Comparison of ENCODE assay signal across 9 cellular contexts in the genomic region with DNA sequence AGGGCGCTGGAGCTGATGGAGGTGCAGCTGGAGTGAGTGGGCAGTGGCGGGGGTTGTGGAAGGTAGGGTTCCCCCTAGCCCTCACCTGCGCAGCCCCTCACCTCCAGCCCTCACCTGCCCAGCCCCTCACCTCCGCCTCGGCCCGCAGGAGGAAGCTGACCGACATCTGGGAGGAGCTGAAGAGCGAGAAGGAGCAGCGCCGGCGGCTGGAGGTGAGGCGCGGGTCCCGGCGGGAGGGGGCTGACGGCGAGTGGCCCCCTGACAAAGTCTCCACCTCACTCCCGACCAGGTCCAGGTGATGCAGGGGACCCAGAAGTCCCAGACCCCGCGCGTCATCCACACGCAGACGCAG. TPM values are rescaled to one million over a fixed set of nuclear protein-coding genes. Genes with fewer than 3 reads are reported as not detected.
DNase-seq lines count a peak whose midpoint lies in the region; ATAC-seq and TF ChIP-seq lines count a peak whose summit lies in the region.
"Had no signal": no experiment of that assay in that cellular context is flagged by ENCODE, and none has a peak within 500 bp of the region (broad histone marks: within the 10 kb centered on the region; RNA-seq: fewer than 3 reads in every experiment).

No MANE protein-coding gene starts in this region.

- ATAC-seq in right cardiac atrium (no peak), GM21381 (IDR thresholded peaks at IDR 0.05; ENCODE audit: unreplicated experiment) (no peak)

- no TSS peak for BruUV-seq in Caco-2 (replicated peaks; lab: Mats Ljungman, UMichigan)

- H3K4me1 Mint-ChIP-seq in Caco-2 (ENCODE audit: low read depth, unreplicated experiment) = no peaks in the 10 kb centered on the region
- peaks cover 21% of the 10 kb centered on the region for H3K4me1 Mint-ChIP-seq in activated CD4-positive, alpha-beta memory T cell treated with anti-CD3 and anti-CD28 coated beads for 36 hours (ENCODE audit: low read depth)

- H3K4me1 ChIP-seq in Caco-2 (peaks cover 6% of the 10 kb centered on the region; the same call in 1 of the 2 replicates), right cardiac atrium (ENCODE audit: control insufficient read depth, insufficient read depth, low read length) (peaks cover 2% of the 10 kb centered on the region), sigmoid colon (peaks cover 0 to 39% (median 33%) of the 10 kb centered on the region in 4 donors)

- DNase-seq in Caco-2 (no peak), right cardiac atrium (no peak), sigmoid colon (no peak), cerebellum (ENCODE audit: low spot score) (no peak), NCI-H1436 treated with DMSO at 0.1 percent for 48 hours (lab: John Stamatoyannopoulos, UW) (no peak), DMS114 treated with DMSO at 0.1 percent for 48 hours (lab: John Stamatoyannopoulos, UW; ENCODE audit: unreplicated experiment) (no peak)
- no peak for DNase-seq in activated CD4-positive, alpha-beta memory T cell treated with anti-CD3 and anti-CD28 coated beads for 36 hours
- DNase-seq: NCI-H187 treated with DMSO at 0.1 percent for 48 hours had no signal

- no peaks in the 10 kb centered on the region for H3K27me3 ChIP-seq in Caco-2 (replicated peaks; ENCODE audit: control insufficient read depth, insufficient read depth, low read length)
- no peaks in the 10 kb centered on the region for H3K27me3 ChIP-seq in right cardiac atrium (ENCODE audit: control insufficient read depth, insufficient read depth)
- no peaks in the 10 kb centered on the region for H3K27me3 ChIP-seq in sigmoid colon

- H3K9me3 Mint-ChIP-seq in Caco-2 (ENCODE audit: unreplicated experiment) = no peaks in the 10 kb centered on the region
- H3K9me3 Mint-ChIP-seq in activated CD4-positive, alpha-beta memory T cell treated with anti-CD3 and anti-CD28 coated beads for 36 hours = no peaks in the 10 kb centered on the region

- peak overlapping the region; percentile 30 for H3K4me3 Mint-ChIP-seq in Caco-2 (ENCODE audit: unreplicated experiment)
- peak overlapping the region; percentile 30 for H3K4me3 Mint-ChIP-seq in activated CD4-positive, alpha-beta memory T cell treated with anti-CD3 and anti-CD28 coated beads for 36 hours

- H3K27me3 Mint-ChIP-seq in Caco-2 (ENCODE audit: insufficient read depth, unreplicated experiment) = no peaks in the 10 kb centered on the region
- no peaks in the 10 kb centered on the region for H3K27me3 Mint-ChIP-seq in activated CD4-positive, alpha-beta memory T cell treated with anti-CD3 and anti-CD28 coated beads for 36 hours

- intact Hi-C loops in Caco-2 (cut with micrococcal nuclease; ENCODE audit: unreplicated experiment) (no loop called here), right cardiac atrium (cut with DNase I) (no loop called here), sigmoid colon (cut with DNase I) (loop anchor here (2.0 kb wide), 1 partner anchor 48 kb away; no protein-coding TSS in a partner anchor)
- intact Hi-C loops in activated CD4-positive, alpha-beta memory T cell treated with anti-CD3 and anti-CD28 coated beads for 36 hours (cut with micrococcal nuclease) = no loop called here

- no peak for TF ChIP-seq POLR2A in sigmoid colon (IDR thresholded peaks at IDR 0.05)

- H3K9me3 ChIP-seq in Caco-2 (no peaks in the 10 kb centered on the region), right cardiac atrium (ENCODE audit: control insufficient read depth, low read length) (no peaks in the 10 kb centered on the region), sigmoid colon (no peaks in the 10 kb centered on the region)

- H3K36me3 ChIP-seq in Caco-2 (ENCODE audit: control insufficient read depth, insufficient read depth, low read length) (no peaks in the 10 kb centered on the region), sigmoid colon (no peaks in the 10 kb centered on the region)

- peaks cover 6% of the 10 kb centered on the region for H3K36me3 Mint-ChIP-seq in Caco-2 (ENCODE audit: insufficient read depth, unreplicated experiment)
- peaks cover 3% of the 10 kb centered on the region for H3K36me3 Mint-ChIP-seq in activated CD4-positive, alpha-beta memory T cell treated with anti-CD3 and anti-CD28 coated beads for 36 hours

- POLR2A ChIA-PET in Caco-2 (lab: Charles Lee) = no interaction called here
- POLR2A ChIA-PET in activated CD4-positive, alpha-beta memory T cell treated with anti-CD3 and anti-CD28 coated beads for 36 hours (lab: Charles Lee) = interaction anchor here (1.0 to 4.9 kb wide), 2 partner anchors 14 to 63 kb away, joined by 3 to 26 read pairs; partner anchors contain the start of gene SH3D21

- H3K27ac ChIP-seq in right cardiac atrium (ENCODE audit: low read length) (no peak overlapping the region), sigmoid colon (peak overlapping the region; percentile 82 to 89 (median 84))

- TF ChIP-seq EP300 in sigmoid colon (IDR thresholded peaks at IDR 0.05) = no peak

- H3K4me3 ChIP-seq in Caco-2 (ENCODE audit: low read depth, low read length) = no peak overlapping the region
- peak overlapping the region; percentile 18 for H3K4me3 ChIP-seq in right cardiac atrium (ENCODE audit: low read length)
- peak overlapping the region; percentile 5 to 85 (median 40) for H3K4me3 ChIP-seq in sigmoid colon

- peak overlapping the region; percentile 48 for H3K27ac Mint-ChIP-seq in Caco-2 (ENCODE audit: unreplicated experiment)
- H3K27ac Mint-ChIP-seq in activated CD4-positive, alpha-beta memory T cell treated with anti-CD3 and anti-CD28 coated beads for 36 hours = no peak overlapping the region

- TF ChIP-seq CTCF in Caco-2 (IDR thresholded peaks at IDR 0.05; ENCODE audit: insufficient read depth in 1 of 2, low read depth in 1 of 2, low read length in 1 of 2, severe bottlenecking in 1 of 2, unreplicated experiment in 1 of 2) (no peak), sigmoid colon (IDR thresholded peaks at IDR 0.05) (no peak)

- 30% methylated on average over 23 of the region's 23 CpGs for WGBS in right cardiac atrium
- 21 to 37% methylated on average over 23 of the region's 23 CpGs for WGBS in sigmoid colon, 2 donors

- CTCF ChIA-PET in Caco-2 (lab: Charles Lee) = no interaction called here
- CTCF ChIA-PET in activated CD4-positive, alpha-beta memory T cell treated with anti-CD3 and anti-CD28 coated beads for 36 hours (lab: Charles Lee) = interaction anchor here (0.9 to 1.6 kb wide), 2 partner anchors 21 kb away, joined by 4 read pairs; no protein-coding TSS in a partner anchor

RNA-seq across cellular contexts. Expression of gene EVA1B, which starts 2.7 kb away (rescaled TPM):
- total RNA-seq in Caco-2 (2022) (4.1 and 5.5 TPM in 2 replicates), right cardiac atrium (10 to 100 TPM; 11.5 to 14.0 (median 13.1) TPM), sigmoid colon (100 to 1,000 TPM in 1 of 4 donors, 10 to 100 TPM in 3; 46.7 to 102 (median 71.0) TPM), cerebellum (5.1 TPM)
- 10 to 100 TPM; 11.6 to 12.8 TPM for total RNA-seq in activated CD4-positive, alpha-beta memory T cell treated with anti-CD3 and anti-CD28 coated beads for 36 hours
- polyA plus RNA-seq in right cardiac atrium (17.4 TPM), sigmoid colon (10 to 100 TPM in 2 of 3 donors, 1 to 10 TPM in 1; 5.8 to 18.0 (median 17.2) TPM)

RNA-seq across cellular contexts. Expression of gene SH3D21, which starts 14.6 kb away (rescaled TPM):
- total RNA-seq in Caco-2 (2022) = 12.1 and 12.4 TPM in 2 replicates
- 10 to 100 TPM; 16.9 to 18.1 TPM for total RNA-seq in activated CD4-positive, alpha-beta memory T cell treated with anti-CD3 and anti-CD28 coated beads for 36 hours
- total RNA-seq in right cardiac atrium = 1 to 10 TPM; 2.5 to 4.7 (median 4.2) TPM
- 3.5 TPM for polyA plus RNA-seq in right cardiac atrium
- 1 to 10 TPM in 2 of 4 donors, under 1 TPM in 2; 0.16 to 3.0 (median 1.0) TPM for total RNA-seq in sigmoid colon
- polyA plus RNA-seq in sigmoid colon = 1 to 10 TPM; 1.8 to 7.4 (median 5.8) TPM
- 5.4 TPM for total RNA-seq in cerebellum
